38 cellular contexts compared by ENCODE assay signal in the genomic region with DNA sequence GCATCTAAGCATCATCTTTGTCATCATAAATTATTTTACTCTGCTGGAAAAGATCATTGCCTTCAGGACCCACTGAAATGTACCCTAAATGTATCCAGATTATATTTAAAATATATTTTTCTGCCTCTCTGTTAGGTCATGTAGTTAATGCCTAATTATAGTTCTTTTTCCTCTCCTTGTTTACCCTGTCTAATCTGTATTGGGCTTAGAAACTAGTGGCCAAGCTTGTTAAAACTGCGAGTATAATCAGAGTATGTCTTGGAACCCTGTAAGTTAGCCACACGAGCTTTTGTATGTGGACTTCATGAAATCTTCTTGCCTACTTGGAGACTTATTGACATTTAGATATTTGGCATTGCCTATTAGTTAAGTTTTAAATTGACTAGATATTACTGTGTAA.
"Had no signal": no experiment of that assay in that cellular context is flagged by ENCODE, and none has a peak within 500 bp of the region (broad histone marks: within the 10 kb centered on the region; RNA-seq: fewer than 3 reads in every experiment).

No MANE protein-coding gene starts in this region.

- H3K4me1 ChIP-seq: adrenal gland, ascending aorta, breast epithelium had no signal

- H3K4me3 ChIP-seq: adrenal gland, ascending aorta, breast epithelium, cardiac muscle cell had no signal

- H3K9me3 Mint-ChIP-seq: activated naive CD4-positive, alpha-beta T cell treated with anti-CD3 and anti-CD28 coated beads for 36 hours; activated naive CD4-positive, alpha-beta T cell treated with anti-CD3 and anti-CD28 coated beads, Interleukin-2, amount 10 ng/mL, durations not matched to agents 7 days and 5 days; activated naive CD4-positive, alpha-beta T cell treated with anti-CD3 and anti-CD28 coated beads, Interleukin-2, amount 50 U/mL, for 24 hours; activated naive CD4-positive, alpha-beta T cell treated with anti-CD3 and anti-CD28 coated beads, Interleukin-2, amount 50 U/mL, for 72 hours; activated naive CD8-positive, alpha-beta T cell treated with anti-CD3 and anti-CD28 coated beads for 36 hours; activated naive CD8-positive, alpha-beta T cell treated with anti-CD3 and anti-CD28 coated beads, Interleukin-2, amount 10 ng/mL, durations not matched to agents 7 days and 5 days; activated naive CD8-positive, alpha-beta T cell treated with anti-CD3 and anti-CD28 coated beads, Interleukin-2, amount 50 U/mL, for 24 hours; activated T-cell treated with anti-CD3 and anti-CD28 coated beads, Interleukin-2, amount 50 U/mL, for 24 hours; activated T-cell treated with anti-CD3 and anti-CD28 coated beads, Interleukin-2, amount 50 U/mL, for 4 hours; activated T-helper 1 cell treated with anti-CD3 and anti-CD28 coated beads, Interleukin-12 subunit alpha, Interleukin-12 subunit beta, Interleukin-2, Interleukin-4 antibody, amounts not matched to agents 30 ng/mL and 10 ng/mL and 1 ng/mL, durations not matched to agents 14 hours and 24 hours and 36 hours; activated T-helper 17 cell treated with anti-CD3 and anti-CD28 coated beads, Interleukin-2, amount 50 U/mL, for 72 hours; activated T-helper 2 cell treated with anti-CD3 and anti-CD28 coated beads, Interferon-gamma antibody, Interleukin-2, Interleukin-4, amounts not matched to agents 10 μg/mL and 5 μg/mL and 100 μg/mL, durations not matched to agents 14 hours and 24 hours and 36 hours; central memory CD8-positive, alpha-beta T cell had no signal

- H3K4me3 Mint-ChIP-seq: activated naive CD4-positive, alpha-beta T cell treated with anti-CD3 and anti-CD28 coated beads for 36 hours; activated naive CD4-positive, alpha-beta T cell treated with anti-CD3 and anti-CD28 coated beads, Interleukin-2, amount 10 ng/mL, durations not matched to agents 7 days and 5 days; activated naive CD4-positive, alpha-beta T cell treated with anti-CD3 and anti-CD28 coated beads, Interleukin-2, amount 50 U/mL, for 24 hours; activated naive CD8-positive, alpha-beta T cell; activated naive CD8-positive, alpha-beta T cell treated with anti-CD3 and anti-CD28 coated beads for 36 hours; activated naive CD8-positive, alpha-beta T cell treated with anti-CD3 and anti-CD28 coated beads, Interleukin-2, amount 10 ng/mL, durations not matched to agents 7 days and 5 days; activated naive CD8-positive, alpha-beta T cell treated with anti-CD3 and anti-CD28 coated beads, Interleukin-2, amount 50 U/mL, for 24 hours; activated T-cell treated with anti-CD3 and anti-CD28 coated beads, Interleukin-2, amount 50 U/mL, for 24 hours; activated T-cell treated with anti-CD3 and anti-CD28 coated beads, Interleukin-2, amount 50 U/mL, for 4 hours; activated T-helper 1 cell treated with anti-CD3 and anti-CD28 coated beads, Interleukin-12 subunit alpha, Interleukin-12 subunit beta, Interleukin-2, Interleukin-4 antibody, amounts not matched to agents 30 ng/mL and 10 ng/mL and 1 ng/mL, durations not matched to agents 14 hours and 24 hours and 36 hours; activated T-helper 17 cell treated with anti-CD3 and anti-CD28 coated beads, Interleukin-2, amount 50 U/mL, for 72 hours; brain; central memory CD8-positive, alpha-beta T cell had no signal

- DNase-seq: activated effector memory CD4-positive, alpha-beta T cell treated with anti-CD3 and anti-CD28 coated beads, Interleukin-2, amount 50 U/mL, for 16 hours; activated effector memory CD4-positive, alpha-beta T cell treated with Interleukin-2 at 50 U/mL for 16 hours; activated gamma-delta T cell; activated gamma-delta T cell treated with Interleukin-2 at 50 U/mL for 16 hours; activated naive CD4-positive, alpha-beta T cell; activated naive CD4-positive, alpha-beta T cell treated with anti-CD3 and anti-CD28 coated beads for 36 hours; activated naive CD4-positive, alpha-beta T cell treated with anti-CD3 and anti-CD28 coated beads, Interleukin-2, amount 10 ng/mL, durations not matched to agents 7 days and 5 days; activated naive CD4-positive, alpha-beta T cell treated with anti-CD3 and anti-CD28 coated beads, Interleukin-2, amount 50 U/mL, for 16 hours; activated naive CD4-positive, alpha-beta T cell treated with Interleukin-2 at 50 U/mL for 16 hours; activated naive CD8-positive, alpha-beta T cell treated with anti-CD3 and anti-CD28 coated beads for 36 hours; activated naive CD8-positive, alpha-beta T cell treated with anti-CD3 and anti-CD28 coated beads, Interleukin-2, amount 10 ng/mL, durations not matched to agents 7 days and 5 days; activated naive CD8-positive, alpha-beta T cell treated with anti-CD3 and anti-CD28 coated beads, Interleukin-2, amount 50 U/mL, for 24 hours; activated T-cell treated with anti-CD3 and anti-CD28 coated beads, Interleukin-2, amount 50 U/mL, for 1 hour; activated T-cell treated with anti-CD3 and anti-CD28 coated beads, Interleukin-2, amount 50 U/mL, for 24 hours; activated T-cell treated with anti-CD3 and anti-CD28 coated beads, Interleukin-2, amount 50 U/mL, for 4 hours; activated T-cell treated with anti-CD3 and anti-CD28 coated beads, Interleukin-2, amount 50 U/mL, for 48 hours; adrenal gland; amniotic stem cell; amygdala; anterior cingulate cortex; aorta; brain microvascular endothelial cell; caudate nucleus; central memory CD4-positive, alpha-beta T cell; cerebellar nuclear complex had no signal

- H3K27ac ChIP-seq: adrenal gland, ascending aorta, brain microvascular endothelial cell, breast epithelium, cardiac muscle cell had no signal

- ATAC-seq: activated naive CD4-positive, alpha-beta T cell treated with anti-CD3 and anti-CD28 coated beads, Interleukin-2, amount 50 U/mL, for 72 hours; activated naive CD8-positive, alpha-beta T cell treated with anti-CD3 and anti-CD28 coated beads, Interleukin-2, amount 50 U/mL, for 24 hours; activated T-cell treated with anti-CD3 and anti-CD28 coated beads, Interleukin-2, amount 50 U/mL, for 4 hours; activated T-helper 17 cell treated with anti-CD3 and anti-CD28 coated beads, Interleukin-2, amount 50 U/mL, for 72 hours had no signal

- H3K27me3 ChIP-seq: adrenal gland, ascending aorta, brain microvascular endothelial cell, breast epithelium, cardiac muscle cell had no signal

- FAIRE-seq: astrocyte, bronchial epithelial cell had no signal

- H3K27ac Mint-ChIP-seq: activated naive CD4-positive, alpha-beta T cell treated with anti-CD3 and anti-CD28 coated beads for 36 hours; activated naive CD4-positive, alpha-beta T cell treated with anti-CD3 and anti-CD28 coated beads, Interleukin-2, amount 10 ng/mL, durations not matched to agents 7 days and 5 days; activated naive CD4-positive, alpha-beta T cell treated with anti-CD3 and anti-CD28 coated beads, Interleukin-2, amount 50 U/mL, for 24 hours; activated naive CD4-positive, alpha-beta T cell treated with anti-CD3 and anti-CD28 coated beads, Interleukin-2, amount 50 U/mL, for 72 hours; activated naive CD8-positive, alpha-beta T cell; activated naive CD8-positive, alpha-beta T cell treated with anti-CD3 and anti-CD28 coated beads for 36 hours; activated naive CD8-positive, alpha-beta T cell treated with anti-CD3 and anti-CD28 coated beads, Interleukin-2, amount 10 ng/mL, durations not matched to agents 7 days and 5 days; activated naive CD8-positive, alpha-beta T cell treated with anti-CD3 and anti-CD28 coated beads, Interleukin-2, amount 50 U/mL, for 24 hours; activated T-cell treated with anti-CD3 and anti-CD28 coated beads, Interleukin-2, amount 50 U/mL, for 24 hours; activated T-helper 1 cell treated with anti-CD3 and anti-CD28 coated beads, Interleukin-12 subunit alpha, Interleukin-12 subunit beta, Interleukin-2, Interleukin-4 antibody, amounts not matched to agents 30 ng/mL and 10 ng/mL and 1 ng/mL, durations not matched to agents 14 hours and 24 hours and 36 hours; activated T-helper 17 cell treated with anti-CD3 and anti-CD28 coated beads, Interleukin-2, amount 50 U/mL, for 72 hours; activated T-helper 2 cell treated with anti-CD3 and anti-CD28 coated beads, Interferon-gamma antibody, Interleukin-2, Interleukin-4, amounts not matched to agents 10 μg/mL and 5 μg/mL and 100 μg/mL, durations not matched to agents 14 hours and 24 hours and 36 hours had no signal

- H3K36me3 ChIP-seq: adrenal gland, ascending aorta, brain microvascular endothelial cell, breast epithelium, cardiac muscle cell had no signal

- H3K4me1 Mint-ChIP-seq: activated naive CD4-positive, alpha-beta T cell treated with anti-CD3 and anti-CD28 coated beads, Interleukin-2, amount 10 ng/mL, durations not matched to agents 7 days and 5 days; activated naive CD8-positive, alpha-beta T cell treated with anti-CD3 and anti-CD28 coated beads, Interleukin-2, amount 10 ng/mL, durations not matched to agents 7 days and 5 days; activated naive CD8-positive, alpha-beta T cell treated with anti-CD3 and anti-CD28 coated beads, Interleukin-2, amount 50 U/mL, for 24 hours; activated T-helper 17 cell treated with anti-CD3 and anti-CD28 coated beads, Interleukin-2, amount 50 U/mL, for 72 hours had no signal

- H3K36me3 Mint-ChIP-seq: activated naive CD4-positive, alpha-beta T cell treated with anti-CD3 and anti-CD28 coated beads, Interleukin-2, amount 10 ng/mL, durations not matched to agents 7 days and 5 days; activated naive CD4-positive, alpha-beta T cell treated with anti-CD3 and anti-CD28 coated beads, Interleukin-2, amount 50 U/mL, for 72 hours; activated naive CD8-positive, alpha-beta T cell treated with anti-CD3 and anti-CD28 coated beads for 36 hours; activated naive CD8-positive, alpha-beta T cell treated with anti-CD3 and anti-CD28 coated beads, Interleukin-2, amount 10 ng/mL, durations not matched to agents 7 days and 5 days had no signal

- H3K9me3 ChIP-seq: adrenal gland, ascending aorta, breast epithelium had no signal

- H3K27me3 Mint-ChIP-seq: activated naive CD4-positive, alpha-beta T cell treated with anti-CD3 and anti-CD28 coated beads, Interleukin-2, amount 10 ng/mL, durations not matched to agents 7 days and 5 days; activated naive CD4-positive, alpha-beta T cell treated with anti-CD3 and anti-CD28 coated beads, Interleukin-2, amount 50 U/mL, for 24 hours; activated naive CD8-positive, alpha-beta T cell; activated naive CD8-positive, alpha-beta T cell treated with anti-CD3 and anti-CD28 coated beads for 36 hours; activated naive CD8-positive, alpha-beta T cell treated with anti-CD3 and anti-CD28 coated beads, Interleukin-2, amount 10 ng/mL, durations not matched to agents 7 days and 5 days; activated naive CD8-positive, alpha-beta T cell treated with anti-CD3 and anti-CD28 coated beads, Interleukin-2, amount 50 U/mL, for 24 hours; activated T-cell treated with anti-CD3 and anti-CD28 coated beads, Interleukin-2, amount 50 U/mL, for 24 hours; activated T-helper 17 cell treated with anti-CD3 and anti-CD28 coated beads, Interleukin-2, amount 50 U/mL, for 72 hours; brain; central memory CD8-positive, alpha-beta T cell had no signal
